ENCODE assay signal across 9 cellular contexts in the genomic region with DNA sequence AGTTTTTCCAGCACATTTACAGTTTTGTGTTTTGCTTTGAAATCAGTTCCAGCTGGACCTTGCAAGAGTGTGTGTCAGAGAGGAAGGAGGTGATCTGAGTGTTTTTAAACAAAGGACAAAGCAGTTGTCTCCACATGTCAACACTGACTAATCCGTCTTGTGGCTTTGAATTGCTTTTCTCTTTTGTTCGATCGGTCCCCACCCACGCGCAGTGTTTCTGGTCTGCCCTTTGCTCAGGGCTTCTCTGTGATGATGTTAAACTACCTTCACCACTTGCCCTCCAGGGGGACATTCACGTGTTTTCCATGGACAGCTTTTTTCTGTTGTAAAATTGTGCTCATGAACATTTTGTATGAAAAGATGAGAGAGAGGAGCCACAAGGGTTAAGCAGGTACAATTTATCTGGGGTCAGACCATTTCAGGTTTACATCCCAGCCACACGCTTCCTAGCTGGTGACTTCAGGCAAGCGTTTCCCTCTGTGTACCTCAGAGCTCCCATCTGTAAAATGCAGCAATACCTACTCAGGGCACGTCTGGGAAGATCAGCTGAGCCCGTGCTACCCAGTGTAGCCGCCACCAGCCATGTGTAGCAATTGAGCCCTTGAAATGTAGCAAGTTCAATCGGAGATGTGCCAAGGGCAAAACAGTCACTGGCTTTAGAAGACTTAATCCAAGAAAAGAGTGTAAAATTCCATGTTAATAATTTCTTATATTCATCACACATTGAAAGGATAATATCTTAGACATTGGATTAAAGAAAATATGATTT. TPM values are rescaled to one million over a fixed set of nuclear protein-coding genes. Genes with fewer than 3 reads are reported as not detected.
A peak's percentile ranks its signal among the peaks of the same experiment; 100 is the strongest.
DNase-seq lines count a peak whose midpoint lies in the region; ATAC-seq and TF ChIP-seq lines count a peak whose summit lies in the region.
"Had no signal": no experiment of that assay in that cellular context is flagged by ENCODE, and none has a peak within 500 bp of the region (broad histone marks: within the 10 kb centered on the region; RNA-seq: fewer than 3 reads in every experiment).

No MANE protein-coding gene starts in this region.

- peaks cover 60% of the 10 kb centered on the region for H3K36me3 Mint-ChIP-seq in T-cell

- H3K9me3 Mint-ChIP-seq in T-cell, result peaks cover 0 to 4% (median 4%) of the 10 kb centered on the region in 3 donors

- H3K4me1 Mint-ChIP-seq in T-cell, result peaks cover 0 to 5% (median 4%) of the 10 kb centered on the region in 3 donors

- H3K4me3 ChIP-seq in skeletal muscle cell (ENCODE audit: low read depth, low read length), result no peak overlapping the region

- DNase-seq in EL, result peak; percentile 51
- DNase-seq in skeletal muscle cell (ENCODE audit: low read depth), result peak; percentile 44
- DNase-seq in DMS 273 treated with DMSO at 0.1 percent for 48 hours (lab: John Stamatoyannopoulos, UW), result no peak
- no peak for DNase-seq in T-helper 9 cell
- DNase-seq in T-cell, result no peak
- DNase-seq in SKM-1 treated with dmso at 0.1 percent for 144 hours (lab: John Stamatoyannopoulos, UW; ENCODE audit: unreplicated experiment), result no peak
- DNase-seq: activated CD4-positive, alpha-beta T cell treated with anti-CD3 and anti-CD28 coated beads for 4 hours had no signal

- no peak overlapping the region for H3K27ac Mint-ChIP-seq in T-cell

- CTCF ChIA-PET in T-cell (lab: Charles Lee), result no interaction called here

- POLR2A ChIA-PET in T-cell (lab: Charles Lee), result no interaction called here

- ATAC-seq in esophagus mucosa (peak; percentile 79), T-cell (replicated peaks in 1 of 4) (no peak)

- H3K4me3 Mint-ChIP-seq in T-cell, result no peak overlapping the region

- H3K27me3 Mint-ChIP-seq in T-cell, result no peaks in the 10 kb centered on the region

TF ChIP-seq in PFSK-1, 5 proteins besides CTCF, POLR2A, EP300 and RAD21:
- TF ChIP-seq SIN3A (IDR thresholded peaks at IDR 0.05; ENCODE audit: borderline replicate concordance, insufficient read depth, low read length) (no peak), FOXP2 (optimal IDR thresholded peaks at IDR 0.05; ENCODE audit: borderline replicate concordance, extremely low read depth, extremely low read length, insufficient read depth) (peak; percentile 85)

RNA-seq across cellular contexts. Expression of gene PLA2G4C, which starts 13.5 kb away (rescaled TPM):
- polyA plus RNA-seq in PFSK-1 (2012; ENCODE audit: insufficient read length, low read depth), result 7.3 TPM
- total RNA-seq in esophagus mucosa, result 0.32 TPM
- 1 to 10 TPM; 1.3 to 9.5 (median 3.4) TPM for total RNA-seq in T-cell

RNA-seq across cellular contexts. Expression of gene LIG1, which starts 46.1 kb away (rescaled TPM):
- polyA plus RNA-seq in PFSK-1 (2012; ENCODE audit: insufficient read length, low read depth), result 28.7 TPM
- 25.2 TPM for total RNA-seq in esophagus mucosa
- total RNA-seq in T-cell, result 100 to 1,000 TPM in 3 of 5 donors, 10 to 100 TPM in 2; 58.7 to 127 (median 112) TPM

RNA-seq across cellular contexts. Expression of gene ZSWIM9, which starts 46.4 kb away (rescaled TPM):
- 18.7 TPM for polyA plus RNA-seq in PFSK-1 (2012; ENCODE audit: insufficient read length, low read depth)
- total RNA-seq in esophagus mucosa (2.4 TPM), T-cell (10 to 100 TPM in 3 of 5 donors, 1 to 10 TPM in 2; 5.4 to 14.7 (median 11.6) TPM)

Comparison
In these comparisons a context has a peak if more than half of its experiments do, and no peak if none do; other contexts are left out.
1. DNase-seq: peak in EL (single experiment) and skeletal muscle cell (single experiment); none in DMS 273 treated with DMSO at 0.1 percent for 48 hours (single experiment), T-helper 9 cell (single experiment), T-cell (0 of 34) and SKM-1 treated with dmso at 0.1 percent for 144 hours (single experiment).